Comparison of ENCODE assay signal across 28 cellular contexts in the genomic region with DNA sequence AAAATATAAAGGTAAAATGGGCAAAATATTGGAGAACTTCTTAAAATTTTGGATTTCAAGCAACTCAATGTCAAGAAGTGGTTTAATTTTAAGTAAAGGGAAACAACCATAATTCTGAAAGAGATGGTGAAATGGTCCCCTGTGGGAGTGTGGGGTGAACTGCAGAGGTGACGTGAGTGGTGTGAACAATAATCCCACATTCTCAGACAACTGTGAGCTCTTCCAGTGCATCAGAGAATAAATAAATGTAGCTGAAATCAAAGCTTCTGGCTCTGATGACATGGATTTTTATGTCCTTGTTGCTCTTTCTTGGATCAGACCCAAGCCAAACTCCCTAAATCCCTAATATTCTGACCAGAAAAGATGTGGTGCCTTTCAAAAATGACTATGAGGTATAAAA.
"Had no signal": no experiment of that assay in that cellular context is flagged by ENCODE, and none has a peak within 500 bp of the region (broad histone marks: within the 10 kb centered on the region; RNA-seq: fewer than 3 reads in every experiment).

No MANE protein-coding gene starts in this region.

- DNase-seq: activated CD4-positive, alpha-beta memory T cell treated with anti-CD3 and anti-CD28 coated beads for 36 hours; activated CD4-positive, alpha-beta T cell treated with anti-CD3 and anti-CD28 coated beads for 36 hours; activated CD4-positive, alpha-beta T cell treated with anti-CD3 and anti-CD28 coated beads, Interleukin-2, amount 10 ng/mL, durations not matched to agents 24 days and 14 days; activated CD4-positive, CD25-positive, alpha-beta regulatory T cell; activated CD4-positive, CD25-positive, alpha-beta regulatory T cell treated with anti-CD3 and anti-CD28 coated beads, Interleukin-2, amount 50 U/mL, for 72 hours; activated CD8-positive, alpha-beta memory T cell treated with anti-CD3 and anti-CD28 coated beads, Interleukin-2, amount 10 ng/mL, durations not matched to agents 7 days and 5 days; activated CD8-positive, alpha-beta memory T cell treated with anti-CD3 and anti-CD28 coated beads, Interleukin-2, amount 50 U/mL, for 4 hours; activated CD8-positive, alpha-beta T cell treated with anti-CD3 and anti-CD28 coated beads, Interleukin-2, amount 10 ng/mL, durations not matched to agents 7 days and 5 days; activated effector memory CD4-positive, alpha-beta T cell treated with anti-CD3 and anti-CD28 coated beads, Interleukin-2, amount 50 U/mL, for 16 hours; activated naive CD4-positive, alpha-beta T cell treated with anti-CD3 and anti-CD28 coated beads for 36 hours; activated naive CD8-positive, alpha-beta T cell treated with anti-CD3 and anti-CD28 coated beads, Interleukin-2, amount 10 ng/mL, durations not matched to agents 7 days and 5 days; activated T-cell treated with anti-CD3 and anti-CD28 coated beads, Interleukin-2, amount 50 U/mL, for 1 hour; activated T-cell treated with anti-CD3 and anti-CD28 coated beads, Interleukin-2, amount 50 U/mL, for 48 hours; dermis blood vessel endothelial cell; effector CD4-positive, alpha-beta T cell; effector memory CD8-positive, alpha-beta T cell; erythroblast; T-helper 2 cell had no signal

- H3K9me3 Mint-ChIP-seq: activated CD4-positive, alpha-beta memory T cell treated with anti-CD3 and anti-CD28 coated beads for 36 hours; activated CD4-positive, alpha-beta T cell treated with anti-CD3 and anti-CD28 coated beads, Interleukin-2, amount 10 ng/mL, durations not matched to agents 24 days and 14 days; activated naive CD4-positive, alpha-beta T cell treated with anti-CD3 and anti-CD28 coated beads for 36 hours; activated naive CD4-positive, alpha-beta T cell treated with anti-CD3 and anti-CD28 coated beads, Interleukin-2, amount 50 U/mL, for 72 hours; activated naive CD8-positive, alpha-beta T cell treated with anti-CD3 and anti-CD28 coated beads, Interleukin-2, amount 10 ng/mL, durations not matched to agents 7 days and 5 days; activated T-helper 1 cell treated with anti-CD3 and anti-CD28 coated beads, Interleukin-12 subunit alpha, Interleukin-12 subunit beta, Interleukin-2, Interleukin-4 antibody, amounts not matched to agents 30 ng/mL and 10 ng/mL and 1 ng/mL, durations not matched to agents 14 hours and 24 hours and 36 hours; activated T-helper 2 cell treated with anti-CD3 and anti-CD28 coated beads, Interferon-gamma antibody, Interleukin-2, Interleukin-4, amounts not matched to agents 10 μg/mL and 5 μg/mL and 100 μg/mL, durations not matched to agents 14 hours and 24 hours and 36 hours; central memory CD8-positive, alpha-beta T cell; effector memory CD8-positive, alpha-beta T cell had no signal

- H3K4me3 Mint-ChIP-seq: activated CD4-positive, alpha-beta memory T cell treated with anti-CD3 and anti-CD28 coated beads for 36 hours; activated CD4-positive, alpha-beta T cell treated with anti-CD3 and anti-CD28 coated beads for 36 hours; activated CD4-positive, alpha-beta T cell treated with anti-CD3 and anti-CD28 coated beads, Interleukin-2, amount 10 ng/mL, durations not matched to agents 24 days and 14 days; activated CD8-positive, alpha-beta memory T cell treated with anti-CD3 and anti-CD28 coated beads, Interleukin-2, amount 10 ng/mL, durations not matched to agents 7 days and 5 days; activated CD8-positive, alpha-beta T cell treated with anti-CD3 and anti-CD28 coated beads, Interleukin-2, amount 10 ng/mL, durations not matched to agents 7 days and 5 days; activated naive CD4-positive, alpha-beta T cell treated with anti-CD3 and anti-CD28 coated beads for 36 hours; activated naive CD8-positive, alpha-beta T cell treated with anti-CD3 and anti-CD28 coated beads, Interleukin-2, amount 10 ng/mL, durations not matched to agents 7 days and 5 days; activated T-helper 1 cell treated with anti-CD3 and anti-CD28 coated beads, Interleukin-12 subunit alpha, Interleukin-12 subunit beta, Interleukin-2, Interleukin-4 antibody, amounts not matched to agents 30 ng/mL and 10 ng/mL and 1 ng/mL, durations not matched to agents 14 hours and 24 hours and 36 hours; brain; central memory CD8-positive, alpha-beta T cell; effector memory CD8-positive, alpha-beta T cell had no signal

- H3K4me1 Mint-ChIP-seq: activated CD4-positive, alpha-beta T cell treated with anti-CD3 and anti-CD28 coated beads for 36 hours; activated CD4-positive, alpha-beta T cell treated with anti-CD3 and anti-CD28 coated beads, Interleukin-2, amount 10 ng/mL, durations not matched to agents 24 days and 14 days; activated naive CD8-positive, alpha-beta T cell treated with anti-CD3 and anti-CD28 coated beads, Interleukin-2, amount 10 ng/mL, durations not matched to agents 7 days and 5 days had no signal

- H3K36me3 Mint-ChIP-seq: activated CD4-positive, alpha-beta memory T cell treated with anti-CD3 and anti-CD28 coated beads for 36 hours; activated CD8-positive, alpha-beta memory T cell treated with anti-CD3 and anti-CD28 coated beads, Interleukin-2, amount 10 ng/mL, durations not matched to agents 7 days and 5 days; activated naive CD4-positive, alpha-beta T cell treated with anti-CD3 and anti-CD28 coated beads, Interleukin-2, amount 50 U/mL, for 72 hours; activated naive CD8-positive, alpha-beta T cell treated with anti-CD3 and anti-CD28 coated beads, Interleukin-2, amount 10 ng/mL, durations not matched to agents 7 days and 5 days; brain had no signal

- H3K27ac Mint-ChIP-seq: activated CD4-positive, alpha-beta memory T cell treated with anti-CD3 and anti-CD28 coated beads for 36 hours; activated CD4-positive, alpha-beta T cell treated with anti-CD3 and anti-CD28 coated beads for 36 hours; activated CD4-positive, alpha-beta T cell treated with anti-CD3 and anti-CD28 coated beads, Interleukin-2, amount 10 ng/mL, durations not matched to agents 24 days and 14 days; activated CD8-positive, alpha-beta memory T cell treated with anti-CD3 and anti-CD28 coated beads, Interleukin-2, amount 10 ng/mL, durations not matched to agents 7 days and 5 days; activated CD8-positive, alpha-beta T cell treated with anti-CD3 and anti-CD28 coated beads, Interleukin-2, amount 10 ng/mL, durations not matched to agents 7 days and 5 days; activated naive CD4-positive, alpha-beta T cell treated with anti-CD3 and anti-CD28 coated beads for 36 hours; activated naive CD4-positive, alpha-beta T cell treated with anti-CD3 and anti-CD28 coated beads, Interleukin-2, amount 50 U/mL, for 72 hours; activated naive CD8-positive, alpha-beta T cell treated with anti-CD3 and anti-CD28 coated beads, Interleukin-2, amount 10 ng/mL, durations not matched to agents 7 days and 5 days; activated T-helper 1 cell treated with anti-CD3 and anti-CD28 coated beads, Interleukin-12 subunit alpha, Interleukin-12 subunit beta, Interleukin-2, Interleukin-4 antibody, amounts not matched to agents 30 ng/mL and 10 ng/mL and 1 ng/mL, durations not matched to agents 14 hours and 24 hours and 36 hours; activated T-helper 2 cell treated with anti-CD3 and anti-CD28 coated beads, Interferon-gamma antibody, Interleukin-2, Interleukin-4, amounts not matched to agents 10 μg/mL and 5 μg/mL and 100 μg/mL, durations not matched to agents 14 hours and 24 hours and 36 hours; brain; effector memory CD8-positive, alpha-beta T cell had no signal

- H3K4me3 ChIP-seq: ascending aorta, breast epithelium, cardiac muscle cell, coronary artery, esophagus muscularis mucosa had no signal

- ATAC-seq: activated CD4-positive, alpha-beta T cell treated with anti-CD3 and anti-CD28 coated beads for 36 hours; activated CD8-positive, alpha-beta memory T cell treated with anti-CD3 and anti-CD28 coated beads, Interleukin-2, amount 10 ng/mL, durations not matched to agents 7 days and 5 days; activated CD8-positive, alpha-beta T cell treated with anti-CD3 and anti-CD28 coated beads, Interleukin-2, amount 10 ng/mL, durations not matched to agents 7 days and 5 days; activated naive CD4-positive, alpha-beta T cell treated with anti-CD3 and anti-CD28 coated beads, Interleukin-2, amount 50 U/mL, for 72 hours; effector memory CD8-positive, alpha-beta T cell had no signal
